Comparison of ENCODE assay signal across 16 cellular contexts in genomic region chr7:73700070-73700423, GRCh38.
"Had no signal": no experiment of that assay in that cellular context is flagged by ENCODE, and none has a peak within 500 bp of the region (broad histone marks: within the 10 kb centered on the region; RNA-seq: fewer than 3 reads in every experiment).

No MANE protein-coding gene starts in this region.

- H3K27me3 ChIP-seq: gastrocnemius medialis, heart left ventricle, tibial artery had no signal

- ATAC-seq: esophagus mucosa; gastrocnemius medialis; left lung; stimulated activated naive CD8-positive, alpha-beta T cell treated with anti-CD3 and anti-CD28 coated beads, Interleukin-15, Interleukin-2, amounts not matched to agents 100 U/mL and 50 U/mL, for 24 hours had no signal

- DNase-seq: activated CD4-positive, alpha-beta T cell treated with anti-CD3 and anti-CD28 coated beads for 1 hour; activated CD4-positive, alpha-beta T cell treated with anti-CD3 and anti-CD28 coated beads, Interleukin-2, amount 50 U/mL, for 48 hours; cerebellar nuclear complex; effector CD8-positive, alpha-beta T cell; gastrocnemius medialis; left lung; spleen; stimulated activated CD8-positive, alpha-beta memory T cell treated with anti-CD3 and anti-CD28 coated beads, Interleukin-4, amount 100 ng/mL, for 48 hours; stimulated activated naive CD8-positive, alpha-beta T cell treated with anti-CD3 and anti-CD28 coated beads, Interleukin-15, Interleukin-2, amounts not matched to agents 100 U/mL and 50 U/mL, for 24 hours; substantia nigra; tibial artery had no signal

- H3K4me3 Mint-ChIP-seq: mesothelial cell of epicardium, nephron had no signal

- H3K9me3 Mint-ChIP-seq: mesothelial cell of epicardium, nephron had no signal

- H3K27ac Mint-ChIP-seq: mesothelial cell of epicardium, nephron had no signal

- H3K27ac ChIP-seq: gastrocnemius medialis, heart left ventricle, left lung, spleen, tibial artery, VCaP had no signal

- H3K4me1 Mint-ChIP-seq: mesothelial cell of epicardium had no signal

- H3K4me1 ChIP-seq: gastrocnemius medialis had no signal

- H3K4me3 ChIP-seq: gastrocnemius medialis, heart left ventricle, left lung, spleen, tibial artery had no signal

- H3K9me3 ChIP-seq: gastrocnemius medialis, heart left ventricle, left lung, spleen, tibial artery had no signal
